9 cellular contexts compared by ENCODE assay signal in genomic region chr10:1074748-1075358, GRCh38.
A peak's percentile ranks its signal among the peaks of the same experiment; 100 is the strongest.
DNase-seq lines count a peak whose midpoint lies in the region; TF ChIP-seq lines count a peak whose summit lies in the region.
"Had no signal": no experiment of that assay in that cellular context is flagged by ENCODE, and none has a peak within 500 bp of the region (broad histone marks: within the 10 kb centered on the region; RNA-seq: fewer than 3 reads in every experiment).

No MANE protein-coding gene starts in this region.

- no peak overlapping the region for H3K4me3 Mint-ChIP-seq in nephron

- H3K9ac ChIP-seq in KMS-11, result no peak overlapping the region

- TF ChIP-seq CTCF in KMS-11 (conservative IDR thresholded peaks at IDR 0.05; ENCODE audit: low read depth, low read length) (0 out of 2 replicates have a peak, but pooled peaks have one; percentile 20), nephron (IDR thresholded peaks at IDR 0.05; ENCODE audit: unreplicated experiment in 3 of 3) (peak; percentile 13 to 21 (median 15))

- no peaks in the 10 kb centered on the region for H3K4me1 ChIP-seq in KMS-11 (ENCODE audit: low read depth, poor library complexity, severe bottlenecking)

- H3K9me3 Mint-ChIP-seq in nephron, result no peaks in the 10 kb centered on the region

- H3K27ac ChIP-seq in KMS-11, result no peak overlapping the region
- H3K27ac ChIP-seq: skin epidermis had no signal

- H4K20me1 ChIP-seq in KMS-11 (ENCODE audit: insufficient read depth), result no peaks in the 10 kb centered on the region

- no peak overlapping the region for H3K4me2 ChIP-seq in KMS-11

- peaks cover 3% of the 10 kb centered on the region for H3K27me3 Mint-ChIP-seq in nephron (ENCODE audit: low read depth)

- no peaks in the 10 kb centered on the region for H3K27me3 ChIP-seq in KMS-11 (ENCODE audit: insufficient read depth, low read depth)

- no peak overlapping the region for H3K4me3 ChIP-seq in KMS-11 (IDR thresholded peaks at IDR 0.05; ENCODE audit: insufficient read depth, low read depth, low read length)
- H3K4me3 ChIP-seq: skin epidermis had no signal

- H3K36me3 ChIP-seq in KMS-11 (ENCODE audit: insufficient read depth), result no peaks in the 10 kb centered on the region

- H3K27ac Mint-ChIP-seq in nephron, result no peak overlapping the region

- DNase-seq in EH (ENCODE audit: low read depth) (peak; percentile 14), cerebellar cortex (ENCODE audit: low spot score) (peak; percentile 38), NCI-H774 (lab: John Stamatoyannopoulos, UW) (no peak), LoVo (ENCODE audit: low spot score) (no peak), activated T-cell treated with anti-CD3 and anti-CD28 coated beads for 4 hours (no peak)
- DNase-seq: hypothalamus had no signal

- no peaks in the 10 kb centered on the region for H3K79me2 ChIP-seq in KMS-11 (ENCODE audit: insufficient read depth, low read depth)

- no peaks in the 10 kb centered on the region for H3K4me1 Mint-ChIP-seq in nephron

- H3K36me3 Mint-ChIP-seq in nephron (ENCODE audit: low read depth), result peaks cover 30% of the 10 kb centered on the region

- no peak overlapping the region for H2AFZ ChIP-seq in KMS-11 (ENCODE audit: low read depth)

Comparison
In these comparisons a context has a peak if more than half of its experiments do, and no peak if none do; other contexts are left out.
1. DNase-seq: peak in EH (single experiment) and cerebellar cortex (single experiment); none in NCI-H774 (single experiment), LoVo (single experiment) and activated T-cell treated with anti-CD3 and anti-CD28 coated beads for 4 hours (single experiment).